ENCODE assay signal across 20 cellular contexts in genomic region chr7:99828818-99829217, GRCh38. TPM values are rescaled to one million over a fixed set of nuclear protein-coding genes. Genes with fewer than 3 reads are reported as not detected.
DNase-seq lines count a peak whose midpoint lies in the region; ATAC-seq and TF ChIP-seq lines count a peak whose summit lies in the region.
"Had no signal": no experiment of that assay in that cellular context is flagged by ENCODE, and none has a peak within 500 bp of the region (broad histone marks: within the 10 kb centered on the region; RNA-seq: fewer than 3 reads in every experiment).

No MANE protein-coding gene starts in this region.

- peak overlapping the region; percentile 58 for H3K27ac ChIP-seq in HUES48 (ENCODE audit: low read depth, low read length)
- H3K27ac ChIP-seq in endodermal cell (ENCODE audit: low read depth, low read length): no peak overlapping the region
- peak overlapping the region; percentile 79 for H3K27ac ChIP-seq in mesendoderm (ENCODE audit: low read depth, low read length)
- H3K27ac ChIP-seq in subcutaneous abdominal adipose tissue (ENCODE audit: low read depth, low read length): peak overlapping the region; percentile 58
- H3K27ac ChIP-seq: KMS-11, PC-9, SJCRH30 had no signal

- H3K36me3 ChIP-seq in HUES48 (ENCODE audit: control insufficient read depth, insufficient read depth, low read length): no peaks in the 10 kb centered on the region
- H3K36me3 ChIP-seq in endodermal cell (ENCODE audit: control insufficient read depth, insufficient read depth, low read length): peaks cover 2% of the 10 kb centered on the region
- H3K36me3 ChIP-seq in mesendoderm (ENCODE audit: control insufficient read depth, insufficient read depth, low read length): no peaks in the 10 kb centered on the region
- H3K36me3 ChIP-seq in subcutaneous abdominal adipose tissue (ENCODE audit: control insufficient read depth in 5 of 5, insufficient read depth in 5 of 5, low read length in 5 of 5): no peaks in the 10 kb centered on the region
- H3K36me3 ChIP-seq: SJCRH30 had no signal

- H2BK5ac ChIP-seq in mesendoderm (ENCODE audit: low read length): peak overlapping the region; percentile 21

- H3K36me3 Mint-ChIP-seq in endodermal cell (ENCODE audit: low read depth): no peaks in the 10 kb centered on the region
- no peaks in the 10 kb centered on the region for H3K36me3 Mint-ChIP-seq in stimulated activated effector memory CD8-positive, alpha-beta T cell treated with anti-CD3 and anti-CD28 coated beads, Interleukin-12 subunit alpha, Interleukin-12 subunit beta, amount 100 ng/mL, for 72 hours

- no peak for TF ChIP-seq CTCF in endodermal cell (conservative IDR thresholded peaks at IDR 0.05)

- H3K79me1 ChIP-seq in mesendoderm (ENCODE audit: low read length): no peaks in the 10 kb centered on the region

- TF ChIP-seq POLR2A in GM18505 (IDR thresholded peaks at IDR 0.05; ENCODE audit: borderline replicate concordance, extremely low read depth, insufficient read depth, insufficient read length): no peak

- H3K27me3 Mint-ChIP-seq in endodermal cell (ENCODE audit: insufficient read depth): no peaks in the 10 kb centered on the region

- H2BK15ac ChIP-seq in mesendoderm (replicated peaks; ENCODE audit: low read depth): peak overlapping the region; percentile 12

- peaks cover 68% of the 10 kb centered on the region for H3K4me1 Mint-ChIP-seq in endodermal cell
- no peaks in the 10 kb centered on the region for H3K4me1 Mint-ChIP-seq in stimulated activated effector memory CD8-positive, alpha-beta T cell treated with anti-CD3 and anti-CD28 coated beads, Interleukin-12 subunit alpha, Interleukin-12 subunit beta, amount 100 ng/mL, for 72 hours

- no peaks in the 10 kb centered on the region for H3K4me1 ChIP-seq in HUES48 (ENCODE audit: control insufficient read depth, insufficient read depth, low read length)
- H3K4me1 ChIP-seq in endodermal cell (ENCODE audit: control insufficient read depth, insufficient read depth, low read length): peaks cover 32% of the 10 kb centered on the region
- H3K4me1 ChIP-seq in mesendoderm (ENCODE audit: control insufficient read depth, low read depth, low read length): peaks cover 10% of the 10 kb centered on the region
- H3K4me1 ChIP-seq in subcutaneous abdominal adipose tissue (ENCODE audit: control insufficient read depth in 5 of 5, insufficient read depth in 5 of 5, low read length in 5 of 5): peaks cover 0 to 48% (median 21%) of the 10 kb centered on the region in 5 donors
- H3K4me1 ChIP-seq: SJCRH30 had no signal

- no peak overlapping the region for H3K4me3 ChIP-seq in HUES48 (ENCODE audit: low read depth, low read length)
- H3K4me3 ChIP-seq in endodermal cell (ENCODE audit: low read length): peak overlapping the region; percentile 5
- H3K4me3 ChIP-seq in mesendoderm (ENCODE audit: low read length): no peak overlapping the region
- H3K4me3 ChIP-seq in subcutaneous abdominal adipose tissue (ENCODE audit: low read depth in 1 of 5, low read length in 5 of 5): no peak overlapping the region
- H3K4me3 ChIP-seq: PC-9, SJCRH30 had no signal

- no peak overlapping the region for H3K4me3 Mint-ChIP-seq in endodermal cell
- H3K4me3 Mint-ChIP-seq in stimulated activated effector memory CD8-positive, alpha-beta T cell treated with anti-CD3 and anti-CD28 coated beads, Interleukin-12 subunit alpha, Interleukin-12 subunit beta, amount 100 ng/mL, for 72 hours: no peak overlapping the region

- peak overlapping the region; percentile 98 for H2BK120ac ChIP-seq in mesendoderm (ENCODE audit: low read depth, low read length)

- peak; percentile 17 for DNase-seq in endodermal cell
- peak; percentile 71 for DNase-seq in mesendoderm
- no peak for DNase-seq in GM03348 (ENCODE audit: low spot score)
- DNase-seq in NCI-H526 (lab: John Stamatoyannopoulos, UW): no peak
- DNase-seq in stimulated activated effector memory CD8-positive, alpha-beta T cell treated with anti-CD3 and anti-CD28 coated beads, Interleukin-12 subunit alpha, Interleukin-12 subunit beta, amount 100 ng/mL, for 72 hours (ENCODE audit: low spot score in 2 of 2): no peak
- DNase-seq: C1 segment of cervical spinal cord, DMS79 treated with DMSO at 0.1 percent for 48 hours, GOT3, NCI-H1417 treated with DMSO at 0.1 percent for 48 hours, NCI-H187 treated with DMSO at 0.1 percent for 48 hours, NCI-H2227 treated with DMSO at 0.1 percent for 48 hours, NCI-H510A treated with DMSO at 0.1 percent for 48 hours, NCI-H82, SJCRH30 had no signal

- no peaks in the 10 kb centered on the region for H3K9me3 ChIP-seq in HUES48 (ENCODE audit: control insufficient read depth, insufficient read depth, low read length)
- peaks cover 28% of the 10 kb centered on the region for H3K9me3 ChIP-seq in endodermal cell (ENCODE audit: control insufficient read depth, low read length)
- H3K9me3 ChIP-seq in subcutaneous abdominal adipose tissue (ENCODE audit: control insufficient read depth in 5 of 5, low read length in 5 of 5): no peaks in the 10 kb centered on the region
- H3K9me3 ChIP-seq: SJCRH30 had no signal

- no peak for ATAC-seq in GM18505 (IDR thresholded peaks at IDR 0.05; ENCODE audit: unreplicated experiment)
- no peak for ATAC-seq in stimulated activated effector memory CD8-positive, alpha-beta T cell treated with anti-CD3 and anti-CD28 coated beads, Interleukin-12 subunit alpha, Interleukin-12 subunit beta, amount 100 ng/mL, for 72 hours

- no peak overlapping the region for H2AK5ac ChIP-seq in mesendoderm (ENCODE audit: low read length)

- peak overlapping the region; percentile 60 for H3K18ac ChIP-seq in mesendoderm (ENCODE audit: low read length)

- H3K4ac ChIP-seq in mesendoderm (ENCODE audit: low read depth, low read length): no peak overlapping the region

- no peaks in the 10 kb centered on the region for H3K27me3 ChIP-seq in HUES48 (ENCODE audit: control insufficient read depth, insufficient read depth, low read length)
- no peaks in the 10 kb centered on the region for H3K27me3 ChIP-seq in endodermal cell (ENCODE audit: control insufficient read depth, insufficient read depth, low read length, poor library complexity, severe bottlenecking)
- H3K27me3 ChIP-seq in mesendoderm (ENCODE audit: insufficient read depth, low read length, poor library complexity): no peaks in the 10 kb centered on the region
- no peaks in the 10 kb centered on the region for H3K27me3 ChIP-seq in subcutaneous abdominal adipose tissue (ENCODE audit: control insufficient read depth in 5 of 5, insufficient read depth in 4 of 5, low read length in 5 of 5)

- peak overlapping the region; percentile 53 for H3K27ac Mint-ChIP-seq in endodermal cell
- H3K27ac Mint-ChIP-seq in stimulated activated effector memory CD8-positive, alpha-beta T cell treated with anti-CD3 and anti-CD28 coated beads, Interleukin-12 subunit alpha, Interleukin-12 subunit beta, amount 100 ng/mL, for 72 hours: no peak overlapping the region

- no peak overlapping the region for H3K4me2 ChIP-seq in mesendoderm (ENCODE audit: low read length)
- H3K4me2 ChIP-seq: KMS-11, PC-9 had no signal

- no peak overlapping the region for H3K56ac ChIP-seq in mesendoderm (ENCODE audit: low read length)

- peaks cover under 1% of the 10 kb centered on the region for H3K9me3 Mint-ChIP-seq in endodermal cell
- H3K9me3 Mint-ChIP-seq in stimulated activated effector memory CD8-positive, alpha-beta T cell treated with anti-CD3 and anti-CD28 coated beads, Interleukin-12 subunit alpha, Interleukin-12 subunit beta, amount 100 ng/mL, for 72 hours: no peaks in the 10 kb centered on the region

- H3K79me2 ChIP-seq in mesendoderm (ENCODE audit: control insufficient read depth, insufficient read depth, low read length): no peaks in the 10 kb centered on the region

- H4K5ac ChIP-seq in mesendoderm (ENCODE audit: low read length): no peak overlapping the region

- H4K8ac ChIP-seq in mesendoderm (ENCODE audit: low read depth, low read length): no peak overlapping the region

- H3K23ac ChIP-seq in mesendoderm (ENCODE audit: low read length): no peak overlapping the region

- H3K9ac ChIP-seq in HUES48 (ENCODE audit: low read depth, low read length) (no peak overlapping the region), endodermal cell (ENCODE audit: extremely low read depth, low read length, poor library complexity, severe bottlenecking) (no peak overlapping the region), mesendoderm (ENCODE audit: low read length) (no peak overlapping the region), subcutaneous abdominal adipose tissue (ENCODE audit: low read length in 5 of 5) (no peak overlapping the region)
- H3K9ac ChIP-seq: KMS-11 had no signal

RNA-seq across cellular contexts. Expression of gene CYP3A43, which starts 1.0 kb away (rescaled TPM):
- total RNA-seq in endodermal cell: under 1 TPM; 0.31 to 0.60 TPM
- 0.39 TPM for polyA plus RNA-seq in endodermal cell (2013, experiment 1 of 2)
- 0.29 TPM for polyA plus RNA-seq in endodermal cell (2013, experiment 2 of 2)
- not detected for polyA plus RNA-seq in mesendoderm (2013, experiment 1 of 2)
- not detected for polyA plus RNA-seq in mesendoderm (2013, experiment 2 of 2)
- total RNA-seq: G401, PC-9, SJCRH30 had no signal

RNA-seq across cellular contexts. Expression of gene CYP3A4, which starts 44.8 kb away (rescaled TPM):
- total RNA-seq in endodermal cell: under 1 TPM in 1 of 2 donors, not detected in 1; 0.11 TPM
- polyA plus RNA-seq in endodermal cell (2013, experiment 1 of 2): not detected
- polyA plus RNA-seq in endodermal cell (2013, experiment 2 of 2): not detected
- polyA plus RNA-seq in mesendoderm (2013, experiment 1 of 2): not detected
- not detected for polyA plus RNA-seq in mesendoderm (2013, experiment 2 of 2)
- total RNA-seq: G401, PC-9, SJCRH30 had no signal

RNA-seq across cellular contexts. Expression of gene OR2AE1, which starts 48.0 kb away (rescaled TPM):
- total RNA-seq in endodermal cell: not detected
- polyA plus RNA-seq in endodermal cell (2013, experiment 1 of 2): not detected
- polyA plus RNA-seq in endodermal cell (2013, experiment 2 of 2): not detected
- polyA plus RNA-seq in mesendoderm (2013, experiment 1 of 2): not detected
- polyA plus RNA-seq in mesendoderm (2013, experiment 2 of 2): not detected
- total RNA-seq: G401, PC-9 had no signal

Comparison
In these comparisons a context has a peak if more than half of its experiments do, and no peak if none do; other contexts are left out.
1. DNase-seq: peak in endodermal cell (single experiment) and mesendoderm (single experiment); none in GM03348 (single experiment), NCI-H526 (0 of 2) and stimulated activated effector memory CD8-positive, alpha-beta T cell treated with anti-CD3 and anti-CD28 coated beads, Interleukin-12 subunit alpha, Interleukin-12 subunit beta, amount 100 ng/mL, for 72 hours (0 of 2).